Comparison of ENCODE assay signal across 8 cellular contexts in genomic region chr7:91636129-91636724, GRCh38.
DNase-seq lines count a peak whose midpoint lies in the region; ATAC-seq and TF ChIP-seq lines count a peak whose summit lies in the region.

No MANE protein-coding gene starts in this region.

- H3K27me3 Mint-ChIP-seq in type B pancreatic cell: no peaks in the 10 kb centered on the region
- H3K27me3 Mint-ChIP-seq in CD4-positive, alpha-beta memory T cell: no peaks in the 10 kb centered on the region

- CTCF ChIA-PET in RWPE1 (lab: Yijun Ruan, JAX): interaction anchor here (0.8 kb wide), 1 partner anchor 10 kb away, joined by 3 read pairs; no protein-coding TSS in a partner anchor
- CTCF ChIA-PET in CD4-positive, alpha-beta memory T cell (lab: Charles Lee; ENCODE audit: partially characterized antibody): no interaction called here

- H3K4me1 Mint-ChIP-seq in type B pancreatic cell (ENCODE audit: unreplicated experiment): peaks cover 36% of the 10 kb centered on the region
- H3K4me1 Mint-ChIP-seq in CD4-positive, alpha-beta memory T cell: no peaks in the 10 kb centered on the region

- no peaks in the 10 kb centered on the region for H3K9me3 ChIP-seq in right atrium auricular region
- no peaks in the 10 kb centered on the region for H3K9me3 ChIP-seq in CD4-positive, alpha-beta memory T cell (ENCODE audit: control insufficient read depth in 1 of 2, low read length in 2 of 2)

- no peaks in the 10 kb centered on the region for H3K4me1 ChIP-seq in right atrium auricular region
- H3K4me1 ChIP-seq in CD4-positive, alpha-beta memory T cell (ENCODE audit: insufficient read depth, low read length): no peaks in the 10 kb centered on the region

- H3K27ac ChIP-seq in RWPE1 (no peak overlapping the region), right atrium auricular region (no peak overlapping the region)
- H3K27ac ChIP-seq in CD4-positive, alpha-beta memory T cell (ENCODE audit: low read depth, low read length): no peak overlapping the region

- H3K4me3 Mint-ChIP-seq in type B pancreatic cell: no peak overlapping the region
- no peak overlapping the region for H3K4me3 Mint-ChIP-seq in CD4-positive, alpha-beta memory T cell

- intact Hi-C loops in CD4-positive, alpha-beta memory T cell (cut with micrococcal nuclease): no loop called here

- peaks cover 5% of the 10 kb centered on the region for H3K9me3 Mint-ChIP-seq in type B pancreatic cell
- H3K9me3 Mint-ChIP-seq in CD4-positive, alpha-beta memory T cell: peaks cover 0 to 27% (median 10%) of the 10 kb centered on the region in 8 donors

- no peak for DNase-seq in GM13976 (ENCODE audit: low spot score)
- no peak for DNase-seq in RWPE1 (ENCODE audit: low spot score)
- no peak for DNase-seq in right atrium auricular region (ENCODE audit: low spot score)
- DNase-seq in type B pancreatic cell (ENCODE audit: extremely low spot score, unreplicated experiment): no peak
- no peak for DNase-seq in CD4-positive, alpha-beta memory T cell

- H3K27me3 ChIP-seq in right atrium auricular region: no peaks in the 10 kb centered on the region
- no peaks in the 10 kb centered on the region for H3K27me3 ChIP-seq in CD4-positive, alpha-beta memory T cell (ENCODE audit: insufficient read depth, low read length)

- H3K27ac Mint-ChIP-seq in type B pancreatic cell: no peak overlapping the region
- peak overlapping the region in 1 of 7 donors; percentile 13 for H3K27ac Mint-ChIP-seq in CD4-positive, alpha-beta memory T cell

- in situ Hi-C loops in GM13976 (cut with MboI; ENCODE audit: low sequenced_read_pairs, unreplicated experiment): loop anchor here (25.0 kb wide), 1 partner anchor 549 kb away; no protein-coding TSS in a partner anchor

- no peaks in the 10 kb centered on the region for H3K36me3 Mint-ChIP-seq in type B pancreatic cell
- no peaks in the 10 kb centered on the region for H3K36me3 Mint-ChIP-seq in CD4-positive, alpha-beta memory T cell

- H3K36me3 ChIP-seq in right atrium auricular region: no peaks in the 10 kb centered on the region
- no peaks in the 10 kb centered on the region for H3K36me3 ChIP-seq in CD4-positive, alpha-beta memory T cell (ENCODE audit: insufficient read depth, low read length)

- peak; percentile 57 for ATAC-seq in HG03139 (IDR thresholded peaks at IDR 0.05; ENCODE audit: unreplicated experiment)
- ATAC-seq in HG03521 (IDR thresholded peaks at IDR 0.05; ENCODE audit: unreplicated experiment): no peak
- ATAC-seq in HG03039 (IDR thresholded peaks at IDR 0.05; ENCODE audit: unreplicated experiment): no peak

- no peak overlapping the region for H3K4me3 ChIP-seq in right atrium auricular region
- H3K4me3 ChIP-seq in CD4-positive, alpha-beta memory T cell (ENCODE audit: low read length in 2 of 2): no peak overlapping the region

- TF ChIP-seq CTCF in GM13976 (IDR thresholded peaks at IDR 0.05; ENCODE audit: borderline replicate concordance, control extremely low read depth, extremely low read depth, insufficient read depth, missing control alignments) (peak; percentile 48), RWPE1 (conservative IDR thresholded peaks at IDR 0.05; ENCODE audit: low read depth) (peak; percentile 45), right atrium auricular region (IDR thresholded peaks at IDR 0.05) (peak; percentile 16 to 72), type B pancreatic cell (conservative IDR thresholded peaks at IDR 0.05) (peak; percentile 71)

- POLR2A ChIA-PET in RWPE1 (lab: Yijun Ruan, JAX; ENCODE audit: low non-redundant PET): no interaction called here
- POLR2A ChIA-PET in CD4-positive, alpha-beta memory T cell (lab: Charles Lee; ENCODE audit: partially characterized antibody): no interaction called here
